ENCODE assay signal across 2 cellular contexts in genomic region chr22:49968313-49968830, GRCh38.
TF ChIP-seq lines count a peak whose summit lies in the region.

No MANE protein-coding gene starts in this region.

TF ChIP-seq in SK-N-SH, 30 proteins besides CTCF, POLR2A, EP300 and RAD21 (continued from another document):
- TF ChIP-seq JUND (IDR thresholded peaks at IDR 0.05) (no peak), SIN3A (IDR thresholded peaks at IDR 0.05; ENCODE audit: borderline replicate concordance, low read depth, low read length) (no peak), GATA2 (CRISPR knock-in tag; IDR thresholded peaks at IDR 0.05) (no peak), EZH2phosphoT487 (IDR thresholded peaks at IDR 0.05; ENCODE audit: borderline replicate concordance, low read depth) (no peak), REST (IDR thresholded peaks at IDR 0.05; ENCODE audit: low read depth, low read length) (no peak), RFX5 (IDR thresholded peaks at IDR 0.05; ENCODE audit: low read length) (no peak), FOXJ3 (CRISPR knock-in tag; IDR thresholded peaks at IDR 0.05) (no peak)
TF ChIP-seq in SK-N-SH: peak in this region for 0.

TF ChIP-seq in SK-N-SH treated with all-trans-retinoic acid at 6 μM for 48 hours, 23 proteins besides CTCF, POLR2A, EP300 and RAD21 (continued from another document):
- no peak for TF ChIP-seq TSHZ2 (CRISPR knock-in tag; IDR thresholded peaks at IDR 0.05)
- no peak for TF ChIP-seq CSDC2 (CRISPR knock-in tag; IDR thresholded peaks at IDR 0.05)
- TF ChIP-seq ZFP30 (CRISPR knock-in tag; IDR thresholded peaks at IDR 0.05) = no peak
- no peak for TF ChIP-seq RARB (CRISPR knock-in tag; IDR thresholded peaks at IDR 0.05)
- no peak for TF ChIP-seq BACH2 (CRISPR knock-in tag; IDR thresholded peaks at IDR 0.05; ENCODE audit: borderline replicate concordance)
- no peak for TF ChIP-seq ESRRG (CRISPR knock-in tag; IDR thresholded peaks at IDR 0.05)
- no peak for TF ChIP-seq ISL1 (CRISPR knock-in tag; IDR thresholded peaks at IDR 0.05)
